1 cellular context compared by ENCODE assay signal in genomic region chr5:111755942-111756353, GRCh38.
TF ChIP-seq lines count a peak whose summit lies in the region.

No MANE protein-coding gene starts in this region.

TF ChIP-seq in WTC11, 78 proteins besides CTCF, POLR2A, EP300 and RAD21 (continued from another document):
- TF ChIP-seq GRHL2 (CRISPR knock-in tag; IDR thresholded peaks at IDR 0.05; ENCODE audit: insufficient replicate concordance, severe bottlenecking) (no peak), STAT6 (CRISPR knock-in tag; conservative IDR thresholded peaks at IDR 0.05; ENCODE audit: low read depth) (no peak), NR1H2 (CRISPR knock-in tag; IDR thresholded peaks at IDR 0.05) (no peak), ZNF263 (CRISPR knock-in tag; IDR thresholded peaks at IDR 0.05; ENCODE audit: low read depth) (no peak)
